1 cellular context compared by ENCODE assay signal in genomic region chr15:34366271-34367043, GRCh38.
TF ChIP-seq lines count a peak whose summit lies in the region.

No MANE protein-coding gene starts in this region.

TF ChIP-seq in K562, 482 proteins besides CTCF, POLR2A, EP300 and RAD21 (continued from another document):
- peak; percentile 49; the same call in 1 of the 2 replicates for TF ChIP-seq VEZF1 (CRISPR knock-in tag; IDR thresholded peaks at IDR 0.05)
- no peak for TF ChIP-seq TAF7 (tag; IDR thresholded peaks at IDR 0.05)
- TF ChIP-seq RBM15 (IDR thresholded peaks at IDR 0.05; ENCODE audit: insufficient read depth, low read length), result no peak
- no peak for TF ChIP-seq ZNF197 (CRISPR knock-in tag; IDR thresholded peaks at IDR 0.05; ENCODE audit: low read depth)
- peak in 1 of 2 experiments; percentile 16; a peak in 1 of 4 replicates for TF ChIP-seq RCOR1 (IDR thresholded peaks at IDR 0.05; ENCODE audit: borderline replicate concordance in 1 of 2, low read depth in 2 of 2, low read length in 2 of 2)
- no peak for TF ChIP-seq MAX (CRISPR knock-in tag; IDR thresholded peaks at IDR 0.05)
- TF ChIP-seq KDM4B (IDR thresholded peaks at IDR 0.05; ENCODE audit: borderline replicate concordance in 2 of 2, low read depth in 1 of 2), result no peak
- TF ChIP-seq U2AF1 (optimal IDR thresholded peaks at IDR 0.05; ENCODE audit: low read depth, low read length), result no peak
- no peak for TF ChIP-seq E2F8 (IDR thresholded peaks at IDR 0.05; ENCODE audit: low read depth, partially characterized antibody)
- peak; percentile 41; the same call in 1 of the 2 replicates for TF ChIP-seq GABPA (tag; conservative IDR thresholded peaks at IDR 0.05; ENCODE audit: low read depth)
- TF ChIP-seq RB1 (IDR thresholded peaks at IDR 0.05; ENCODE audit: low read depth), result peak; percentile 25; the same call in 1 of the 2 replicates
- TF ChIP-seq ETV1 (tag; conservative IDR thresholded peaks at IDR 0.05; ENCODE audit: low read depth), result 0 out of 2 replicates have a peak, but pooled peaks have one; percentile 17
- no peak for TF ChIP-seq NFYB (IDR thresholded peaks at IDR 0.05; ENCODE audit: extremely low read depth, insufficient read length)
- TF ChIP-seq, protein P1, sequence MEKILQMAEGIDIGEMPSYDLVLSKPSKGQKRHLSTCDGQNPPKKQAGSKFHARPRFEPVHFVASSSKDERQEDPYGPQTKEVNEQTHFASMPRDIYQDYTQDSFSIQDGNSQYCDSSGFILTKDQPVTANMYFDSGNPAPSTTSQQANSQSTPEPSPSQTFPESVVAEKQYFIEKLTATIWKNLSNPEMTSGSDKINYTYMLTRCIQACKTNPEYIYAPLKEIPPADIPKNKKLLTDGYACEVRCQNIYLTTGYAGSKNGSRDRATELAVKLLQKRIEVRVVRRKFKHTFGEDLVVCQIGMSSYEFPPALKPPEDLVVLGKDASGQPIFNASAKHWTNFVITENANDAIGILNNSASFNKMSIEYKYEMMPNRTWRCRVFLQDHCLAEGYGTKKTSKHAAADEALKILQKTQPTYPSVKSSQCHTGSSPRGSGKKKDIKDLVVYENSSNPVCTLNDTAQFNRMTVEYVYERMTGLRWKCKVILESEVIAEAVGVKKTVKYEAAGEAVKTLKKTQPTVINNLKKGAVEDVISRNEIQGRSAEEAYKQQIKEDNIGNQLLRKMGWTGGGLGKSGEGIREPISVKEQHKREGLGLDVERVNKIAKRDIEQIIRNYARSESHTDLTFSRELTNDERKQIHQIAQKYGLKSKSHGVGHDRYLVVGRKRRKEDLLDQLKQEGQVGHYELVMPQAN (IDR thresholded peaks at IDR 0.05; ENCODE audit: borderline replicate concordance), result peak; percentile 30; the same call in 1 of the 2 replicates
- TF ChIP-seq SMARCA4 (IDR thresholded peaks at IDR 0.05), result no peak
- TF ChIP-seq, protein P2, sequence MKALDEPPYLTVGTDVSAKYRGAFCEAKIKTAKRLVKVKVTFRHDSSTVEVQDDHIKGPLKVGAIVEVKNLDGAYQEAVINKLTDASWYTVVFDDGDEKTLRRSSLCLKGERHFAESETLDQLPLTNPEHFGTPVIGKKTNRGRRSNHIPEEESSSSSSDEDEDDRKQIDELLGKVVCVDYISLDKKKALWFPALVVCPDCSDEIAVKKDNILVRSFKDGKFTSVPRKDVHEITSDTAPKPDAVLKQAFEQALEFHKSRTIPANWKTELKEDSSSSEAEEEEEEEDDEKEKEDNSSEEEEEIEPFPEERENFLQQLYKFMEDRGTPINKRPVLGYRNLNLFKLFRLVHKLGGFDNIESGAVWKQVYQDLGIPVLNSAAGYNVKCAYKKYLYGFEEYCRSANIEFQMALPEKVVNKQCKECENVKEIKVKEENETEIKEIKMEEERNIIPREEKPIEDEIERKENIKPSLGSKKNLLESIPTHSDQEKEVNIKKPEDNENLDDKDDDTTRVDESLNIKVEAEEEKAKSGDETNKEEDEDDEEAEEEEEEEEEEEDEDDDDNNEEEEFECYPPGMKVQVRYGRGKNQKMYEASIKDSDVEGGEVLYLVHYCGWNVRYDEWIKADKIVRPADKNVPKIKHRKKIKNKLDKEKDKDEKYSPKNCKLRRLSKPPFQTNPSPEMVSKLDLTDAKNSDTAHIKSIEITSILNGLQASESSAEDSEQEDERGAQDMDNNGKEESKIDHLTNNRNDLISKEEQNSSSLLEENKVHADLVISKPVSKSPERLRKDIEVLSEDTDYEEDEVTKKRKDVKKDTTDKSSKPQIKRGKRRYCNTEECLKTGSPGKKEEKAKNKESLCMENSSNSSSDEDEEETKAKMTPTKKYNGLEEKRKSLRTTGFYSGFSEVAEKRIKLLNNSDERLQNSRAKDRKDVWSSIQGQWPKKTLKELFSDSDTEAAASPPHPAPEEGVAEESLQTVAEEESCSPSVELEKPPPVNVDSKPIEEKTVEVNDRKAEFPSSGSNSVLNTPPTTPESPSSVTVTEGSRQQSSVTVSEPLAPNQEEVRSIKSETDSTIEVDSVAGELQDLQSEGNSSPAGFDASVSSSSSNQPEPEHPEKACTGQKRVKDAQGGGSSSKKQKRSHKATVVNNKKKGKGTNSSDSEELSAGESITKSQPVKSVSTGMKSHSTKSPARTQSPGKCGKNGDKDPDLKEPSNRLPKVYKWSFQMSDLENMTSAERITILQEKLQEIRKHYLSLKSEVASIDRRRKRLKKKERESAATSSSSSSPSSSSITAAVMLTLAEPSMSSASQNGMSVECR (CRISPR knock-in tag; IDR thresholded peaks at IDR 0.05), result no peak
